ENCODE assay signal across 9 cellular contexts in genomic region chr1:223832637-223832943, GRCh38. TPM values are rescaled to one million over a fixed set of nuclear protein-coding genes. Genes with fewer than 3 reads are reported as not detected.
DNase-seq lines count a peak whose midpoint lies in the region; ATAC-seq and TF ChIP-seq lines count a peak whose summit lies in the region.
"Had no signal": no experiment of that assay in that cellular context is flagged by ENCODE, and none has a peak within 500 bp of the region (broad histone marks: within the 10 kb centered on the region; RNA-seq: fewer than 3 reads in every experiment).

No MANE protein-coding gene starts in this region.

- peak overlapping the region; percentile 4 to 71 (median 53) for H3K4me3 Mint-ChIP-seq in CD8-positive, alpha-beta memory T cell
- H3K4me3 Mint-ChIP-seq in activated naive CD8-positive, alpha-beta T cell treated with anti-CD3 and anti-CD28 coated beads, Interleukin-2, amount 10 ng/mL, durations not matched to agents 7 days and 5 days: no peak overlapping the region
- no peak overlapping the region for H3K4me3 Mint-ChIP-seq in mesothelial cell of epicardium
- H3K4me3 Mint-ChIP-seq: nephron had no signal

- ATAC-seq in HG02852 (IDR thresholded peaks at IDR 0.05; ENCODE audit: unreplicated experiment): peak; percentile 27
- peak; percentile 45 for ATAC-seq in activated naive CD8-positive, alpha-beta T cell treated with anti-CD3 and anti-CD28 coated beads, Interleukin-2, amount 10 ng/mL, durations not matched to agents 7 days and 5 days (ENCODE audit: low read depth)

- H3K4me1 Mint-ChIP-seq in CD8-positive, alpha-beta memory T cell: peaks cover 11 to 22% (median 13%) of the 10 kb centered on the region in 3 donors
- peaks cover 16% of the 10 kb centered on the region for H3K4me1 Mint-ChIP-seq in activated naive CD8-positive, alpha-beta T cell treated with anti-CD3 and anti-CD28 coated beads, Interleukin-2, amount 10 ng/mL, durations not matched to agents 7 days and 5 days
- H3K4me1 Mint-ChIP-seq in mesothelial cell of epicardium: peaks cover 19% of the 10 kb centered on the region

- no peaks in the 10 kb centered on the region for H3K9me3 Mint-ChIP-seq in CD8-positive, alpha-beta memory T cell
- H3K9me3 Mint-ChIP-seq in activated naive CD8-positive, alpha-beta T cell treated with anti-CD3 and anti-CD28 coated beads, Interleukin-2, amount 10 ng/mL, durations not matched to agents 7 days and 5 days: no peaks in the 10 kb centered on the region
- no peaks in the 10 kb centered on the region for H3K9me3 Mint-ChIP-seq in mesothelial cell of epicardium
- H3K9me3 Mint-ChIP-seq: nephron had no signal

- TF ChIP-seq CTCF in mesothelial cell of epicardium (IDR thresholded peaks at IDR 0.05; ENCODE audit: unreplicated experiment): no peak

- H3K36me3 Mint-ChIP-seq in CD8-positive, alpha-beta memory T cell: peaks cover 0 to 7% (median 0%) of the 10 kb centered on the region in 3 donors
- H3K36me3 Mint-ChIP-seq in activated naive CD8-positive, alpha-beta T cell treated with anti-CD3 and anti-CD28 coated beads, Interleukin-2, amount 10 ng/mL, durations not matched to agents 7 days and 5 days: no peaks in the 10 kb centered on the region
- no peaks in the 10 kb centered on the region for H3K36me3 Mint-ChIP-seq in mesothelial cell of epicardium

- no peaks in the 10 kb centered on the region for H3K9me3 ChIP-seq in CD8-positive, alpha-beta memory T cell (ENCODE audit: low read length)

- no peaks in the 10 kb centered on the region for H3K27me3 Mint-ChIP-seq in CD8-positive, alpha-beta memory T cell
- H3K27me3 Mint-ChIP-seq in activated naive CD8-positive, alpha-beta T cell treated with anti-CD3 and anti-CD28 coated beads, Interleukin-2, amount 10 ng/mL, durations not matched to agents 7 days and 5 days: no peaks in the 10 kb centered on the region
- H3K27me3 Mint-ChIP-seq in mesothelial cell of epicardium (ENCODE audit: low read depth): no peaks in the 10 kb centered on the region

- peak overlapping the region; percentile 0 for H3K27ac ChIP-seq in CD8-positive, alpha-beta memory T cell (ENCODE audit: low read depth, low read length)

- CTCF ChIA-PET in CD8-positive, alpha-beta memory T cell (lab: Charles Lee): interaction anchor here (0.7 to 0.8 kb wide), 2 partner anchors 13 to 21 kb away, joined by 3 to 4 read pairs; partner anchors contain the start of gene TP53BP2

- H3K36me3 ChIP-seq in CD8-positive, alpha-beta memory T cell (ENCODE audit: insufficient read depth, low read length): no peaks in the 10 kb centered on the region

- peaks cover 61% of the 10 kb centered on the region for H3K4me1 ChIP-seq in CD8-positive, alpha-beta memory T cell (ENCODE audit: insufficient read depth, low read length)

- DNase-seq in CD8-positive, alpha-beta memory T cell: peak in 1 of 5 donors; percentile 48
- DNase-seq in activated naive CD8-positive, alpha-beta T cell treated with anti-CD3 and anti-CD28 coated beads, Interleukin-2, amount 10 ng/mL, durations not matched to agents 7 days and 5 days: no peak
- no peak for DNase-seq in mesothelial cell of epicardium (ENCODE audit: low spot score in 2 of 2, unreplicated experiment in 2 of 2)
- no peak for DNase-seq in SKM-1 (lab: John Stamatoyannopoulos, UW; ENCODE audit: unreplicated experiment)
- DNase-seq in putamen (ENCODE audit: low spot score): no peak
- DNase-seq in effector CD4-positive, alpha-beta T cell: no peak
- no peak for DNase-seq in superior temporal gyrus (ENCODE audit: extremely low spot score)

- H3K27me3 ChIP-seq in CD8-positive, alpha-beta memory T cell (ENCODE audit: insufficient read depth, low read length, poor library complexity, severe bottlenecking): no peaks in the 10 kb centered on the region

- H3K4me3 ChIP-seq in CD8-positive, alpha-beta memory T cell (ENCODE audit: low read length): peak overlapping the region; percentile 5

- H3K27ac Mint-ChIP-seq in CD8-positive, alpha-beta memory T cell: peak overlapping the region in 5 of 8 donors; percentile 57 to 92 (median 87)
- peak overlapping the region; percentile 40 for H3K27ac Mint-ChIP-seq in activated naive CD8-positive, alpha-beta T cell treated with anti-CD3 and anti-CD28 coated beads, Interleukin-2, amount 10 ng/mL, durations not matched to agents 7 days and 5 days
- peak overlapping the region; percentile 62 for H3K27ac Mint-ChIP-seq in mesothelial cell of epicardium

- POLR2A ChIA-PET in CD8-positive, alpha-beta memory T cell (lab: Charles Lee): interaction anchor here (2.6 kb wide), 1 partner anchor 13 kb away, joined by 11 read pairs; the partner anchor contains the start of gene TP53BP2
- POLR2A ChIA-PET in activated naive CD8-positive, alpha-beta T cell treated with anti-CD3 and anti-CD28 coated beads, Interleukin-2, amount 10 ng/mL, durations not matched to agents 7 days and 5 days (lab: Charles Lee): interaction anchor here (5.2 kb wide), 1 partner anchor 13 kb away, joined by 24 read pairs; the partner anchor contains the start of gene TP53BP2

RNA-seq across cellular contexts. Expression of gene TP53BP2, which starts 13.2 kb away (rescaled TPM):
- total RNA-seq in CD8-positive, alpha-beta memory T cell: 10 to 100 TPM; 59.5 to 59.6 TPM
- 16.5 TPM for polyA plus RNA-seq in CD8-positive, alpha-beta memory T cell
- total RNA-seq in activated naive CD8-positive, alpha-beta T cell treated with anti-CD3 and anti-CD28 coated beads, Interleukin-2, amount 10 ng/mL, durations not matched to agents 7 days and 5 days: 10 to 100 TPM; 35.4 to 37.2 TPM
- total RNA-seq in mesothelial cell of epicardium: 63.8 to 75.3 TPM (median 64.6 TPM) in 3 replicates

Comparison
In these comparisons a context has a peak if more than half of its experiments do, and no peak if none do; other contexts are left out.
1. H3K4me3 Mint-ChIP-seq: peak in CD8-positive, alpha-beta memory T cell (7 of 7); none in activated naive CD8-positive, alpha-beta T cell treated with anti-CD3 and anti-CD28 coated beads, Interleukin-2, amount 10 ng/mL, durations not matched to agents 7 days and 5 days (single experiment) and mesothelial cell of epicardium (single experiment).
2. Peak in every context shown above with its lines, with median percentiles within 50 percentile points of each other: H3K27ac Mint-ChIP-seq.